In the genomic region with DNA sequence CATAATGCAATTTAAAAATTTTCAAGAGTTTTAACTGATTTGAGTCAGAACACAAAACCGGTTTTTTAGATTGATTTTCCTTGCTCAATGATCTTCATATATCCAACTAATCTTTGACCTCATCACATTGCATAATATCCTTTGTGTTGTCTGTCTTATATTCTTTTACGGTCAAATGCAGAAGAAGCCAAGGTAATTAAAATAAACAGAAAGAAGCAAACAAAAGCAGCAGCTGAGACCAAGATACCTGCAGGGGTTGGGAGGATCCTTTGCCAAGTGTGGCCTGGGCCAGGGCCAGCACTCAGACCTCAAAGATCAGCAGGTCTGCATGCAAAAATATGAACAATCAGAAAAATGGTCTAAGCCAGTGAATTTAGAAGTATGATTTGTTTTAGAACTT, we compare ENCODE assay signal across 16 cellular contexts.
DNase-seq lines count a peak whose midpoint lies in the region; TF ChIP-seq lines count a peak whose summit lies in the region.
"Had no signal": no experiment of that assay in that cellular context is flagged by ENCODE, and none has a peak within 500 bp of the region (broad histone marks: within the 10 kb centered on the region; RNA-seq: fewer than 3 reads in every experiment).

No MANE protein-coding gene starts in this region.

- H3K27ac ChIP-seq in 22Rv1 = peak overlapping the region; percentile 30
- H3K27ac ChIP-seq in RWPE1 = no peak overlapping the region

- DNase-seq in DMS53 (lab: John Stamatoyannopoulos, UW) = peak; percentile 54
- DNase-seq in NCI-H146 treated with DMSO at 0.1 percent for 48 hours (lab: John Stamatoyannopoulos, UW; ENCODE audit: unreplicated experiment) = peak; percentile 71
- DNase-seq in astrocyte of the spinal cord (ENCODE audit: low read depth, low spot score) = peak; percentile 4
- DNase-seq in NCI-H82 treated with DMSO at 0.1 percent for 48 hours (lab: John Stamatoyannopoulos, UW; ENCODE audit: unreplicated experiment) = no peak
- DNase-seq in activated CD8-positive, alpha-beta memory T cell treated with anti-CD3 and anti-CD28 coated beads, Interleukin-2, amount 50 U/mL, for 4 hours = no peak
- DNase-seq in dermis blood vessel endothelial cell = no peak
- no peak for DNase-seq in RWPE1 (ENCODE audit: low spot score)
- DNase-seq: ACHN, AML-193, DMS153, NCI-H1694 treated with DMSO at 0.1 percent for 48 hours, NCI-H2107, NCI-H526 treated with DMSO at 0.1 percent for 48 hours, T-helper 17 cell had no signal

- no peak for TF ChIP-seq CTCF in 22Rv1 (IDR thresholded peaks at IDR 0.05)
- TF ChIP-seq CTCF in astrocyte of the spinal cord (IDR thresholded peaks at IDR 0.05; ENCODE audit: low read depth, low read length) = no peak
- no peak for TF ChIP-seq CTCF in RWPE1 (conservative IDR thresholded peaks at IDR 0.05; ENCODE audit: low read depth)

- POLR2A ChIA-PET in RWPE1 (lab: Yijun Ruan, JAX; ENCODE audit: low non-redundant PET) = no interaction called here

- H3K4me3 ChIP-seq in astrocyte of the spinal cord (ENCODE audit: low read depth, low read length) = no peak overlapping the region
- H3K4me3 ChIP-seq: HAP-1 had no signal

- in situ Hi-C loops in astrocyte of the spinal cord (cut with HindIII; ENCODE audit: low sequenced_read_pairs) = no loop called here

- CTCF ChIA-PET in RWPE1 (lab: Yijun Ruan, JAX) = no interaction called here

Comparison
In these comparisons a context has a peak if more than half of its experiments do, and no peak if none do; other contexts are left out.
1. DNase-seq: peak in DMS53 (single experiment), NCI-H146 treated with DMSO at 0.1 percent for 48 hours (single experiment) and astrocyte of the spinal cord (single experiment); none in NCI-H82 treated with DMSO at 0.1 percent for 48 hours (single experiment), activated CD8-positive, alpha-beta memory T cell treated with anti-CD3 and anti-CD28 coated beads, Interleukin-2, amount 50 U/mL, for 4 hours (single experiment), dermis blood vessel endothelial cell (single experiment) and RWPE1 (single experiment).